9 cellular contexts compared by ENCODE assay signal in the genomic region with DNA sequence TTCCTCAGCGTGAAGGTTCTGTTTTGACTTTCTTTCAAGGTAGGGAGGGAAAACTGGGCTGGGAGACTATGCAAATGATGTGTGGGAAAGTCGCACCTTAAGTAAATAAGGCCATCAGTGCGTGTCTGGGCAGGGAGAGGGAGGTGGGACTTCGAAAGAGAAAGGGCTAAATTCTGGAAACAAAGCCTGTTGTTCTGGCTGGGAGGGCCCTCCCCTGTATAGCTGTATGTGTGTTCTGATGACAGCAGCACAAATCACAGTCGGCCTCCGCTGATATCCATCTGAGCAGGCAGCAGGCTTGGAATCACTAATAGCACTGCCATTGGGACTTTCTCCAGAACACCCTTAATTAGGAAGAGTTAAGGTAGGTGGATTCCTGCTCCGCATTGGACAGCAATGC. TPM values are rescaled to one million over a fixed set of nuclear protein-coding genes. Genes with fewer than 3 reads are reported as not detected.
DNase-seq lines count a peak whose midpoint lies in the region; ATAC-seq, FAIRE-seq and TF ChIP-seq lines count a peak whose summit lies in the region.
"Had no signal": no experiment of that assay in that cellular context is flagged by ENCODE, and none has a peak within 500 bp of the region (broad histone marks: within the 10 kb centered on the region; RNA-seq: fewer than 3 reads in every experiment).

No MANE protein-coding gene starts in this region.

- peaks cover 51% of the 10 kb centered on the region for H3K79me2 ChIP-seq in astrocyte (ENCODE audit: insufficient read depth, low read length)

- H4K20me1 ChIP-seq in astrocyte (ENCODE audit: insufficient read depth, low read length) = peaks cover 37% of the 10 kb centered on the region

- peaks cover 31% of the 10 kb centered on the region for H3K36me3 ChIP-seq in astrocyte (ENCODE audit: insufficient read depth, low read length)

- no peaks in the 10 kb centered on the region for H3K27me3 Mint-ChIP-seq in astrocyte (ENCODE audit: low read depth, unreplicated experiment)
- peaks cover 4% of the 10 kb centered on the region for H3K27me3 Mint-ChIP-seq in nephron (ENCODE audit: low read depth)

- H3K9ac ChIP-seq in astrocyte (ENCODE audit: low read length) = peak overlapping the region; percentile 82

- peak overlapping the region; percentile 27 for H3K4me3 Mint-ChIP-seq in astrocyte (ENCODE audit: unreplicated experiment)
- H3K4me3 Mint-ChIP-seq in nephron = peak overlapping the region; percentile 18 to 52 (median 42)

- no peaks in the 10 kb centered on the region for H3K27me3 ChIP-seq in astrocyte (ENCODE audit: insufficient read depth, low read length)

- TF ChIP-seq CTCF in astrocyte (IDR thresholded peaks at IDR 0.05; ENCODE audit: insufficient read depth, low read depth, low read length) (no peak), nephron (IDR thresholded peaks at IDR 0.05; ENCODE audit: unreplicated experiment in 3 of 3) (no peak)

- H2AFZ ChIP-seq in astrocyte (ENCODE audit: low read depth, low read length) = no peak overlapping the region

- H3K36me3 Mint-ChIP-seq in astrocyte (ENCODE audit: low read depth, unreplicated experiment) = peaks cover 31% of the 10 kb centered on the region
- H3K36me3 Mint-ChIP-seq in nephron (ENCODE audit: low read depth) = peaks cover 74% of the 10 kb centered on the region

- peak; percentile 65 for ATAC-seq in GM18499 (IDR thresholded peaks at IDR 0.05; ENCODE audit: insufficient read depth, unreplicated experiment)
- peak; percentile 67 for ATAC-seq in HG02571 (IDR thresholded peaks at IDR 0.05; ENCODE audit: unreplicated experiment)

- no peak for DNase-seq in astrocyte (ENCODE audit: low read depth)
- no peak for DNase-seq in germinal center (ENCODE audit: low spot score)
- DNase-seq in medulla oblongata (ENCODE audit: extremely low spot score) = no peak
- no peak for DNase-seq in OCI-M2 (lab: John Stamatoyannopoulos, UW; ENCODE audit: unreplicated experiment)
- no peak for DNase-seq in SW 1271 (lab: John Stamatoyannopoulos, UW)
- DNase-seq: midbrain had no signal

- H3K4me1 ChIP-seq in astrocyte (ENCODE audit: insufficient read depth, low read length) = peaks cover 56% of the 10 kb centered on the region

- no peak for FAIRE-seq in astrocyte (lab: Jason Lieb, UNC)

- H3K27ac Mint-ChIP-seq in astrocyte (ENCODE audit: unreplicated experiment) (peak overlapping the region; percentile 92), nephron (peak overlapping the region; percentile 79 to 83 (median 82))

- H3K4me2 ChIP-seq in astrocyte (ENCODE audit: low read length) = peak overlapping the region; percentile 77

- peaks cover 87% of the 10 kb centered on the region for H3K4me1 Mint-ChIP-seq in astrocyte (ENCODE audit: low read depth, unreplicated experiment)
- peaks cover 90% of the 10 kb centered on the region for H3K4me1 Mint-ChIP-seq in nephron

- H3K27ac ChIP-seq in astrocyte (ENCODE audit: low read depth, low read length) = peak overlapping the region; percentile 92

- H3K9me3 Mint-ChIP-seq in astrocyte (ENCODE audit: unreplicated experiment) (no peaks in the 10 kb centered on the region), nephron (no peaks in the 10 kb centered on the region)

- H3K9me3 ChIP-seq in astrocyte (ENCODE audit: insufficient read depth, low read depth, low read length) = no peaks in the 10 kb centered on the region

- no peak overlapping the region for H3K4me3 ChIP-seq in astrocyte (ENCODE audit: insufficient read depth, low read depth, low read length)

RNA-seq across cellular contexts. Expression of a gene that starts 19.2 kb away (rescaled TPM):
- 278 and 380 TPM in 2 replicates for total RNA-seq in astrocyte
